In genomic region chr5:80956272-80956671, GRCh38 we compare ENCODE assay signal across 1 cellular context.
TF ChIP-seq lines count a peak whose summit lies in the region.

No MANE protein-coding gene starts in this region.

TF ChIP-seq in endothelial cell of umbilical vein, 7 proteins besides CTCF, POLR2A, EP300 and RAD21:
- TF ChIP-seq EZH2 (IDR thresholded peaks at IDR 0.05; ENCODE audit: borderline replicate concordance, low read depth, low read length, severe bottlenecking) (no peak), MAX (IDR thresholded peaks at IDR 0.05; ENCODE audit: insufficient read depth, insufficient read length) (no peak), GATA2 (IDR thresholded peaks at IDR 0.05; ENCODE audit: insufficient read depth, insufficient read length, low read depth, low read length) (no peak), MYC (IDR thresholded peaks at IDR 0.05; ENCODE audit: low read depth, low read length) (no peak), FOS (IDR thresholded peaks at IDR 0.05; ENCODE audit: borderline replicate concordance, insufficient read depth, low read length) (no peak), POLR2AphosphoS5 (IDR thresholded peaks at IDR 0.05; ENCODE audit: insufficient read depth, low read depth, low read length) (no peak), JUN (IDR thresholded peaks at IDR 0.05; ENCODE audit: borderline replicate concordance, insufficient read depth, insufficient read length, low read depth) (no peak)
